Comparison of ENCODE assay signal across 16 cellular contexts in the genomic region with DNA sequence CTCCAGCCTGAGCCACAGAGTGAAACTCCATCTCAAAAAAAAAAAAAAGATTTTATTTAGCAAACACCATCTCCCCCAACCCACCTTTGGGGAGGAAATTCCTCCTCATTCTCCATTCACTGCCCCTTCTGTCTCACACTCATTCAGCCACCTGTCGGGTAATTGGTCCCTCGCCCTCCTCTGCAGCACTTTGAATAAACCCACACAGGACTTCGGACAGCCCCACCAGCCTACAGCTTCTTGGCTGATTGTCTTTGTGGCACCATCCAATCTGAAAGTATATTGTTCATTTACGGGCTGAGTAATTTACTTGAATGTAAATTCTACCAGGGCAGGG. TPM values are rescaled to one million over a fixed set of nuclear protein-coding genes. Genes with fewer than 3 reads are reported as not detected.
A peak's percentile ranks its signal among the peaks of the same experiment; 100 is the strongest.
DNase-seq lines count a peak whose midpoint lies in the region; ATAC-seq, FAIRE-seq and TF ChIP-seq lines count a peak whose summit lies in the region.
"Had no signal": no experiment of that assay in that cellular context is flagged by ENCODE, and none has a peak within 500 bp of the region (broad histone marks: within the 10 kb centered on the region; RNA-seq: fewer than 3 reads in every experiment).

No MANE protein-coding gene starts in this region.

- no peak overlapping the region for H4K5ac ChIP-seq in H1 (ENCODE audit: insufficient read length, low read depth, low read length)

- H3K27me3 Mint-ChIP-seq in stimulated activated memory B cell treated with anti-CD40 and anti-IgM and Interleukin-4, amounts not matched to agents 10 μg/mL and 1 μg/mL and 100 μg/mL, for 72 hours: peaks cover 26% of the 10 kb centered on the region
- H3K27me3 Mint-ChIP-seq: stimulated activated naive CD8-positive, alpha-beta T cell treated with anti-CD3 and anti-CD28 coated beads, Interleukin-15, amount 100 ng/mL, for 72 hours had no signal

- H3K27ac ChIP-seq in H1 (ENCODE audit: low read depth, low read length): 0 out of 2 replicates have a peak overlapping the region, but pooled peaks have one; percentile 4
- peak overlapping the region; percentile 10 to 79 (median 58) for H3K27ac ChIP-seq in pancreas
- no peak overlapping the region for H3K27ac ChIP-seq in WERI-Rb-1
- H3K27ac ChIP-seq: BLaER1, dorsolateral prefrontal cortex had no signal

- no peak for TF ChIP-seq RAD21 in H1 (IDR thresholded peaks at IDR 0.05 in 1 of 2, conservative IDR thresholded peaks at IDR 0.05 in 1 of 2; ENCODE audit: low read depth in 2 of 2, low read length in 2 of 2)

- 57% methylated on average over 4 of the region's 4 CpGs; no CpG with 5 or more reads in 1 of the 2 experiments for WGBS in H1 (ENCODE audit: extremely low coverage in 1 of 2, insufficient coverage in 1 of 2, insufficient read length in 1 of 2, insufficient replicate concordance in 2 of 2, low coverage in 1 of 2, low lambda C conversion rate in 2 of 2, missing lambda C conversion rate in 1 of 2), 2 experiments
- WGBS in pancreas, 2 donors: 21 to 23% methylated on average over 4 of the region's 4 CpGs

- no peaks in the 10 kb centered on the region for H3K9me3 Mint-ChIP-seq in stimulated activated memory B cell treated with anti-CD40 and anti-IgM and Interleukin-4, amounts not matched to agents 10 μg/mL and 1 μg/mL and 100 μg/mL, for 72 hours
- H3K9me3 Mint-ChIP-seq: stimulated activated naive CD8-positive, alpha-beta T cell treated with anti-CD3 and anti-CD28 coated beads, Interleukin-15, amount 100 ng/mL, for 72 hours had no signal

- TF ChIP-seq CTCF in H1 (IDR thresholded peaks at IDR 0.05; ENCODE audit: control extremely low read depth in 1 of 3, insufficient read depth in 1 of 3, low read depth in 1 of 3, low read length in 3 of 3): no peak
- TF ChIP-seq CTCF in pancreas (IDR thresholded peaks at IDR 0.05): no peak
- TF ChIP-seq CTCF in WERI-Rb-1 (IDR thresholded peaks at IDR 0.05; ENCODE audit: low read depth, low read length): no peak

- FAIRE-seq in H1 (lab: Jason Lieb, UNC): no peak
- no peak for FAIRE-seq in pancreas (lab: Jason Lieb, UNC)

- H2BK20ac ChIP-seq in H1 (ENCODE audit: low read length): no peak overlapping the region; the same call in 1 of the 2 replicates

- H3K79me1 ChIP-seq in H1 (ENCODE audit: low read depth, low read length): no peaks in the 10 kb centered on the region

- H3K4me2 ChIP-seq in H1 (ENCODE audit: insufficient read depth in 1 of 2, low read depth in 2 of 2, low read length in 2 of 2): peak overlapping the region; percentile 38 to 55; a peak in 3 of 4 replicates
- H3K4me2 ChIP-seq: BLaER1, smooth muscle cell had no signal

- peak overlapping the region; percentile 35; the same call in 1 of the 2 replicates for H3K18ac ChIP-seq in H1 (ENCODE audit: extremely low read depth, low read length)

- no peak overlapping the region for H2BK12ac ChIP-seq in H1 (ENCODE audit: low read depth, low read length)

- no peak overlapping the region for H2AFZ ChIP-seq in H1 (ENCODE audit: low read length)

- intact Hi-C loops in pancreas (cut with DNase I): no loop called here

- H3K79me2 ChIP-seq in H1 (ENCODE audit: control insufficient read depth in 1 of 2, insufficient read depth in 2 of 2, low read length in 2 of 2): no peaks in the 10 kb centered on the region

- peaks cover 10% of the 10 kb centered on the region for H3K4me1 Mint-ChIP-seq in stimulated activated memory B cell treated with anti-CD40 and anti-IgM and Interleukin-4, amounts not matched to agents 10 μg/mL and 1 μg/mL and 100 μg/mL, for 72 hours

- no peak overlapping the region for H3K4me3 Mint-ChIP-seq in stimulated activated memory B cell treated with anti-CD40 and anti-IgM and Interleukin-4, amounts not matched to agents 10 μg/mL and 1 μg/mL and 100 μg/mL, for 72 hours
- H3K4me3 Mint-ChIP-seq: stimulated activated naive CD8-positive, alpha-beta T cell treated with anti-CD3 and anti-CD28 coated beads, Interleukin-15, amount 100 ng/mL, for 72 hours had no signal

- H3K23me2 ChIP-seq in H1 (ENCODE audit: low read depth, low read length): no peaks in the 10 kb centered on the region

- H3K9ac ChIP-seq in ES-I3 (ENCODE audit: low read depth, low read length): peak overlapping the region; percentile 34; the same call in 1 of the 2 replicates
- no peak overlapping the region for H3K9ac ChIP-seq in H1 (replicated peaks in 1 of 4; ENCODE audit: extremely low read depth in 1 of 4, low read depth in 3 of 4, low read length in 3 of 4)
- H3K9ac ChIP-seq: BLaER1 had no signal

- no peak overlapping the region; the same call in 1 of the 2 replicates for H2BK5ac ChIP-seq in H1 (ENCODE audit: low read depth, low read length)

- no peak overlapping the region for H3K4ac ChIP-seq in H1 (replicated peaks; ENCODE audit: insufficient read length, low read depth, low read length)

- H3K4me3 ChIP-seq in H1 (ENCODE audit: extremely low read depth in 1 of 4, insufficient read depth in 2 of 4, low read depth in 3 of 4, low read length in 4 of 4): peak overlapping the region in 2 of 4 experiments; percentile 9 to 26; a peak in 2 of 8 replicates
- peak overlapping the region in 1 of 4 donors; percentile 3 for H3K4me3 ChIP-seq in pancreas
- no peak overlapping the region for H3K4me3 ChIP-seq in WERI-Rb-1 (ENCODE audit: low read depth, low read length)
- H3K4me3 ChIP-seq: BLaER1, dorsolateral prefrontal cortex, smooth muscle cell had no signal

- H3K9me3 ChIP-seq in ES-I3 (ENCODE audit: control insufficient read depth, insufficient read depth, low read length) (no peaks in the 10 kb centered on the region), H1 (ENCODE audit: insufficient read depth in 2 of 2, low read depth in 1 of 2, low read length in 1 of 2) (no peaks in the 10 kb centered on the region), pancreas (no peaks in the 10 kb centered on the region), WERI-Rb-1 (ENCODE audit: severe bottlenecking) (no peaks in the 10 kb centered on the region)
- H3K9me3 ChIP-seq: BLaER1 had no signal

- no peak for TF ChIP-seq POLR2A in H1 (IDR thresholded peaks at IDR 0.05; ENCODE audit: control extremely low read depth in 1 of 2, low read depth in 2 of 2, low read length in 2 of 2)

- H3K27ac Mint-ChIP-seq in stimulated activated memory B cell treated with anti-CD40 and anti-IgM and Interleukin-4, amounts not matched to agents 10 μg/mL and 1 μg/mL and 100 μg/mL, for 72 hours: no peak overlapping the region

- POLR2A ChIA-PET in H1 (lab: Charles Lee; ENCODE audit: partially characterized antibody): interaction anchor here (0.8 kb wide), 1 partner anchor 17 kb away, joined by 3 read pairs; no protein-coding TSS in a partner anchor

- H3K23ac ChIP-seq in H1 (ENCODE audit: insufficient read length): no peak overlapping the region

- DNase-seq in NCI-H1048 (lab: John Stamatoyannopoulos, UW): peak; percentile 60
- DNase-seq in H1 (ENCODE audit: low read depth in 1 of 2, low spot score in 2 of 2): no peak
- DNase-seq in pancreas: no peak
- DNase-seq in activated naive CD4-positive, alpha-beta T cell treated with Interleukin-2 at 50 U/mL for 16 hours: no peak
- no peak for DNase-seq in WERI-Rb-1
- DNase-seq: activated CD4-positive, alpha-beta T cell treated with anti-CD3 and anti-CD28 coated beads, Interleukin-2, amount 50 U/mL, for 1 hour; dorsolateral prefrontal cortex; SHP77; stimulated activated naive CD8-positive, alpha-beta T cell treated with anti-CD3 and anti-CD28 coated beads, Interleukin-15, amount 100 ng/mL, for 72 hours; T1000 had no signal

- H3K4me1 ChIP-seq in ES-I3 (ENCODE audit: insufficient read depth, low read length) (peaks cover 3% of the 10 kb centered on the region; the same call in 1 of the 2 replicates), H1 (replicated peaks in 1 of 4; ENCODE audit: control insufficient read depth in 3 of 4, insufficient read depth in 4 of 4, low read length in 3 of 4) (peaks cover 0 to 8% (median 4%) of the 10 kb centered on the region in 4 experiments; a peak in 3 of 7 replicates), pancreas (peaks cover 0 to 7% (median 6%) of the 10 kb centered on the region in 3 donors)

- no peaks in the 10 kb centered on the region for H3K36me3 ChIP-seq in ES-I3 (ENCODE audit: insufficient read depth, low read length)
- no peaks in the 10 kb centered on the region for H3K36me3 ChIP-seq in H1 (ENCODE audit: control insufficient read depth in 2 of 4, insufficient read depth in 4 of 4, low read length in 3 of 4)
- H3K36me3 ChIP-seq in pancreas: no peaks in the 10 kb centered on the region
- no peaks in the 10 kb centered on the region for H3K36me3 ChIP-seq in WERI-Rb-1
- H3K36me3 ChIP-seq: BLaER1 had no signal

- no peaks in the 10 kb centered on the region for H3K36me3 Mint-ChIP-seq in stimulated activated memory B cell treated with anti-CD40 and anti-IgM and Interleukin-4, amounts not matched to agents 10 μg/mL and 1 μg/mL and 100 μg/mL, for 72 hours

- no peak overlapping the region for H2BK120ac ChIP-seq in H1 (replicated peaks; ENCODE audit: low read depth, low read length)

- H2BK15ac ChIP-seq in H1 (ENCODE audit: low read length): no peak overlapping the region

- no peaks in the 10 kb centered on the region for H4K20me1 ChIP-seq in H1 (replicated peaks in 1 of 2; ENCODE audit: control insufficient read depth in 1 of 2, insufficient read depth in 2 of 2, low read length in 2 of 2)
- H4K20me1 ChIP-seq: BLaER1 had no signal

- ATAC-seq in pancreas (peak in 1 of 4 donors; percentile 9), HG03342 (IDR thresholded peaks at IDR 0.05; ENCODE audit: unreplicated experiment) (no peak)
- no peak for ATAC-seq in stimulated activated memory B cell treated with anti-CD40 and anti-IgM and Interleukin-4, amounts not matched to agents 10 μg/mL and 1 μg/mL and 100 μg/mL, for 72 hours
- ATAC-seq: stimulated activated naive CD8-positive, alpha-beta T cell treated with anti-CD3 and anti-CD28 coated beads, Interleukin-15, amount 100 ng/mL, for 72 hours had no signal

- H4K91ac ChIP-seq in H1 (replicated peaks; ENCODE audit: insufficient read length, low read length): no peak overlapping the region

- no peak overlapping the region for H3K56ac ChIP-seq in H1 (replicated peaks; ENCODE audit: insufficient read length, low read depth, low read length)

- H3K14ac ChIP-seq in H1 (ENCODE audit: insufficient read length): no peak overlapping the region

- H3K27me3 ChIP-seq in H1 (replicated peaks in 1 of 4; ENCODE audit: control insufficient read depth in 3 of 4, extremely low read depth in 1 of 4, insufficient read depth in 3 of 4, low read length in 3 of 4): no peaks in the 10 kb centered on the region
- no peaks in the 10 kb centered on the region for H3K27me3 ChIP-seq in pancreas
- H3K27me3 ChIP-seq in WERI-Rb-1 (ENCODE audit: insufficient read depth, low read depth, severe bottlenecking): no peaks in the 10 kb centered on the region
- H3K27me3 ChIP-seq: BLaER1, dorsolateral prefrontal cortex had no signal

- no peak overlapping the region for H4K8ac ChIP-seq in H1 (ENCODE audit: extremely low read depth, insufficient read depth, low read length)

- H2AK5ac ChIP-seq in H1 (ENCODE audit: low read depth, low read length): no peak overlapping the region

- CTCF ChIA-PET in H1 (lab: Charles Lee; ENCODE audit: partially characterized antibody): interaction anchor here (0.6 to 3.6 kb wide), 7 partner anchors 9 to 123 kb away, joined by 3 to 14 read pairs (median 4); no protein-coding TSS in a partner anchor

- TF ChIP-seq EP300 in H1 (IDR thresholded peaks at IDR 0.05; ENCODE audit: borderline replicate concordance in 1 of 2, low read depth in 2 of 2, low read length in 2 of 2): no peak

RNA-seq across cellular contexts. Expression of a gene that starts 7.5 kb away (rescaled TPM):
- 46.5 and 49.3 TPM in 2 replicates for total RNA-seq in H1 (2021; fragmentation: NEBNext Ultra II Directional; extraction: Animal tissue kit (Norgen Biotek cat#: 25700))
- 57.2 and 81.0 TPM in 2 replicates for polyA plus RNA-seq in H1 (2011; rRNA removed)
- polyA plus RNA-seq in H1 (2011; cell fraction: cytosol; rRNA removed): 58.2 TPM
- 170 TPM for polyA plus RNA-seq in H1 (2011; cell fraction: nucleus; rRNA removed)
- polyA plus RNA-seq in H1 (2012, experiment 1 of 2): 43.4 to 56.3 TPM (median 52.3 TPM) in 4 replicates
- 38.5 TPM for polyA plus RNA-seq in H1 (2012, experiment 2 of 2)
- 31.2 TPM for polyA plus RNA-seq in H1 (2013, experiment 1 of 2)
- 28.6 TPM for polyA plus RNA-seq in H1 (2013, experiment 2 of 2)
- polyA minus RNA-seq in H1 (2011; rRNA and poly(A)+ RNA removed): 25.7 and 39.1 TPM in 2 replicates
- polyA minus RNA-seq in H1 (2011; cell fraction: cytosol; rRNA and poly(A)+ RNA removed): 36.0 TPM
- 64.4 TPM for polyA minus RNA-seq in H1 (2011; cell fraction: nucleus; rRNA and poly(A)+ RNA removed)
- 10 to 100 TPM; 17.9 to 36.4 (median 21.5) TPM for total RNA-seq in pancreas
- 10 to 100 TPM; 81.5 to 84.9 TPM for polyA plus RNA-seq in pancreas

RNA-seq across cellular contexts. Expression of a gene that starts 21.3 kb away (rescaled TPM):
- total RNA-seq in H1 (2021; fragmentation: NEBNext Ultra II Directional; extraction: Animal tissue kit (Norgen Biotek cat#: 25700)): not detected in 2 replicates
- polyA plus RNA-seq in H1 (2011; rRNA removed) (not detected in 2 replicates), pancreas (10 to 100 TPM; 26.2 to 61.7 TPM)
- polyA plus RNA-seq in H1 (2011; cell fraction: cytosol; rRNA removed): not detected
- not detected for polyA plus RNA-seq in H1 (2011; cell fraction: nucleus; rRNA removed)
- polyA plus RNA-seq in H1 (2012, experiment 1 of 2): not detected in 4 replicates
- not detected for polyA plus RNA-seq in H1 (2012, experiment 2 of 2)
- polyA plus RNA-seq in H1 (2013, experiment 1 of 2): not detected
- polyA plus RNA-seq in H1 (2013, experiment 2 of 2): not detected
- polyA minus RNA-seq in H1 (2011; rRNA and poly(A)+ RNA removed): not detected in 2 replicates
- polyA minus RNA-seq in H1 (2011; cell fraction: cytosol; rRNA and poly(A)+ RNA removed): not detected
- polyA minus RNA-seq in H1 (2011; cell fraction: nucleus; rRNA and poly(A)+ RNA removed): not detected
- total RNA-seq in pancreas: 10 to 100 TPM; 16.0 to 99.5 (median 40.9) TPM
- total RNA-seq: lung microvascular endothelial cell, smooth muscle cell had no signal

RNA-seq across cellular contexts. Expression of a gene that starts 38.3 kb away (rescaled TPM):
- total RNA-seq in H1 (2021; fragmentation: NEBNext Ultra II Directional; extraction: Animal tissue kit (Norgen Biotek cat#: 25700)): 32.4 and 40.3 TPM in 2 replicates
- 23.9 and 34.8 TPM in 2 replicates for polyA plus RNA-seq in H1 (2011; rRNA removed)
- 22.8 TPM for polyA plus RNA-seq in H1 (2011; cell fraction: cytosol; rRNA removed)
- 50.1 TPM for polyA plus RNA-seq in H1 (2011; cell fraction: nucleus; rRNA removed)
- polyA plus RNA-seq in H1 (2012, experiment 1 of 2): 57.5 to 65.6 TPM (median 60.4 TPM) in 4 replicates
- polyA plus RNA-seq in H1 (2012, experiment 2 of 2): 35.9 TPM
- 21.9 TPM for polyA plus RNA-seq in H1 (2013, experiment 1 of 2)
- polyA plus RNA-seq in H1 (2013, experiment 2 of 2): 22.1 TPM
- 20.1 and 23.7 TPM in 2 replicates for polyA minus RNA-seq in H1 (2011; rRNA and poly(A)+ RNA removed)
- 17.0 TPM for polyA minus RNA-seq in H1 (2011; cell fraction: cytosol; rRNA and poly(A)+ RNA removed)
- 19.7 TPM for polyA minus RNA-seq in H1 (2011; cell fraction: nucleus; rRNA and poly(A)+ RNA removed)
- total RNA-seq in pancreas: 1 to 10 TPM; 2.0 to 9.3 (median 3.9) TPM
- polyA plus RNA-seq in pancreas: 1 to 10 TPM; 2.7 to 5.9 TPM

RNA-seq across cellular contexts. Expression of a gene that starts 40.9 kb away (rescaled TPM):
- total RNA-seq in H1 (2021; fragmentation: NEBNext Ultra II Directional; extraction: Animal tissue kit (Norgen Biotek cat#: 25700)): 10.1 and 11.2 TPM in 2 replicates
- polyA plus RNA-seq in H1 (2011; rRNA removed): 8.3 and 15.4 TPM in 2 replicates
- 5.3 TPM for polyA plus RNA-seq in H1 (2011; cell fraction: cytosol; rRNA removed)
- 7.8 TPM for polyA plus RNA-seq in H1 (2011; cell fraction: nucleus; rRNA removed)
- polyA plus RNA-seq in H1 (2012, experiment 1 of 2): 5.5 to 11.6 TPM (median 10.8 TPM) in 4 replicates
- 8.9 TPM for polyA plus RNA-seq in H1 (2012, experiment 2 of 2)
- polyA plus RNA-seq in H1 (2013, experiment 1 of 2): 11.0 TPM
- polyA plus RNA-seq in H1 (2013, experiment 2 of 2): 10.5 TPM
- polyA minus RNA-seq in H1 (2011; rRNA and poly(A)+ RNA removed): 2.1 and 2.2 TPM in 2 replicates
- 4.3 TPM for polyA minus RNA-seq in H1 (2011; cell fraction: cytosol; rRNA and poly(A)+ RNA removed)
- 5.1 TPM for polyA minus RNA-seq in H1 (2011; cell fraction: nucleus; rRNA and poly(A)+ RNA removed)
- total RNA-seq in pancreas: 100 to 1,000 TPM in 2 of 6 donors, 10 to 100 TPM in 4; 68.8 to 139 (median 96.1) TPM
- polyA plus RNA-seq in pancreas: 10 to 100 TPM; 78.2 to 79.0 TPM

RNA-seq across cellular contexts. Expression of a gene that starts 57.4 kb away (rescaled TPM):
- 35.7 and 36.6 TPM in 2 replicates for total RNA-seq in H1 (2021; fragmentation: NEBNext Ultra II Directional; extraction: Animal tissue kit (Norgen Biotek cat#: 25700))
- 67.7 and 74.8 TPM in 2 replicates for polyA plus RNA-seq in H1 (2011; rRNA removed)
- 47.4 TPM for polyA plus RNA-seq in H1 (2011; cell fraction: cytosol; rRNA removed)
- 60.6 TPM for polyA plus RNA-seq in H1 (2011; cell fraction: nucleus; rRNA removed)
- 33.3 to 46.0 TPM (median 43.7 TPM) in 4 replicates for polyA plus RNA-seq in H1 (2012, experiment 1 of 2)
- polyA plus RNA-seq in H1 (2012, experiment 2 of 2): 66.6 TPM
- polyA plus RNA-seq in H1 (2013, experiment 1 of 2): 33.9 TPM
- 31.0 TPM for polyA plus RNA-seq in H1 (2013, experiment 2 of 2)
- 31.8 and 36.4 TPM in 2 replicates for polyA minus RNA-seq in H1 (2011; rRNA and poly(A)+ RNA removed)
- polyA minus RNA-seq in H1 (2011; cell fraction: cytosol; rRNA and poly(A)+ RNA removed): 30.2 TPM
- polyA minus RNA-seq in H1 (2011; cell fraction: nucleus; rRNA and poly(A)+ RNA removed): 13.4 TPM
- total RNA-seq in pancreas: 1 to 10 TPM; 3.6 to 6.8 (median 5.4) TPM
- polyA plus RNA-seq in pancreas: 10 to 100 TPM in 1 of 2 donors, 1 to 10 TPM in 1; 4.6 to 16.3 TPM

Comparison
In these comparisons a context has a peak if more than half of its experiments do, and no peak if none do; other contexts are left out.
1. RNA of a gene that starts 21.3 kb away (total RNA-seq): 16.0 to 99.5 TPM in pancreas; not detected in H1; every median in the first group is over 10 times any median in the second.